Comparison of ENCODE assay signal across 8 cellular contexts in the genomic region with DNA sequence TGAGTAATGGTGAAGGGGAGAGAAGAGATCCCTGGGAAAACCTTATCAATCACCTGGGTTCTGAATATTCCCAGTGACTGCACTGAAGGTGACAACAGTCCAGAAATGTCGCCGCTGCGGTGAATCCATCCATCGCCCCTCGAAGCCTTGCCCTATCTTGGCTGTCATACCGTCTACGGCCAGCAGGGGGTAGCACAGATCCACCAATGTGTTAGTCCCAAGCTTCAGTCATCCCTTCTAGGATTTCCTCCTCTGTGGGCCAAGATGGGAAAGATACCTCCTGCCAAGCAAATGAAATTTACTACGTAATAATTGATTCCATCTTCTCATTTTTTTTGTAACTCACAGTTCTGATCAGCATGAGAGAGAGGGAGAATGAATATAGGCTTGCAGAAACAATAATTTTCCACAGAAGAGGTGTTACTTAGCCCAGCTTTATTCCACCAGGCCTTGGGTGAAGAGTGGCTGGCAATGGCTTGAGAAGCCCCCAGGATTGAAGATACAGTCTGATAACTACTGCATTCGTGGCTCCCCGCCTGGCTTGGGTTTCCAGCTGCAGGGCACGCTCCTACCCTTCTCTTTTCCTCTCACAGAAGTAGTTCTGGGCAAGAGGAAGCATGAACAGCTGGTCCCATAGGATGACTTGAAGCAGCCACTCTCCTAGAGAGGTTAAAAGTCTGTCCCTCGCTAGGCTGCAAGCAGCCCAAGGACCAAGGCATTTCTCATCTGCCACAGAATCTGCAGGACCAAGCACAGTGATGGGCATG. TPM values are rescaled to one million over a fixed set of nuclear protein-coding genes. Genes with fewer than 3 reads are reported as not detected.
DNase-seq lines count a peak whose midpoint lies in the region; ATAC-seq and TF ChIP-seq lines count a peak whose summit lies in the region.

No MANE protein-coding gene starts in this region.

- H4K91ac ChIP-seq in neuronal stem cell (ENCODE audit: low read depth, low read length, poor library complexity), result no peak overlapping the region

- no peak overlapping the region for H2AK5ac ChIP-seq in neuronal stem cell (ENCODE audit: low read depth, low read length)

- no peak for TF ChIP-seq POLR2A in suprapubic skin (IDR thresholded peaks at IDR 0.05)

- H3K36me3 Mint-ChIP-seq in activated T-helper 1 cell treated with anti-CD3 and anti-CD28 coated beads, Interleukin-12 subunit alpha, Interleukin-12 subunit beta, Interleukin-2, Interleukin-4 antibody, amounts not matched to agents 30 ng/mL and 10 ng/mL and 1 ng/mL, durations not matched to agents 14 hours and 24 hours and 36 hours (ENCODE audit: low read depth), result peaks cover 46% of the 10 kb centered on the region

- H3K4me2 ChIP-seq in neuronal stem cell (ENCODE audit: insufficient read depth, low read length, poor library complexity, severe bottlenecking), result no peak overlapping the region

- H3K27me3 Mint-ChIP-seq in activated T-helper 1 cell treated with anti-CD3 and anti-CD28 coated beads, Interleukin-12 subunit alpha, Interleukin-12 subunit beta, Interleukin-2, Interleukin-4 antibody, amounts not matched to agents 30 ng/mL and 10 ng/mL and 1 ng/mL, durations not matched to agents 14 hours and 24 hours and 36 hours (ENCODE audit: insufficient read depth), result no peaks in the 10 kb centered on the region

- ATAC-seq in HG02885 (IDR thresholded peaks at IDR 0.05; ENCODE audit: poor library complexity, unreplicated experiment), result no peak

- no peak overlapping the region for H3K9ac ChIP-seq in neuronal stem cell (ENCODE audit: low read depth, low read length, poor library complexity)

- H3K14ac ChIP-seq in neuronal stem cell (ENCODE audit: low read length), result no peak overlapping the region

- no peak overlapping the region for H2BK120ac ChIP-seq in neuronal stem cell (ENCODE audit: low read depth, low read length)

- no peak overlapping the region for H2BK5ac ChIP-seq in neuronal stem cell (ENCODE audit: low read length)

- no peaks in the 10 kb centered on the region for H3K9me3 Mint-ChIP-seq in activated T-helper 1 cell treated with anti-CD3 and anti-CD28 coated beads, Interleukin-12 subunit alpha, Interleukin-12 subunit beta, Interleukin-2, Interleukin-4 antibody, amounts not matched to agents 30 ng/mL and 10 ng/mL and 1 ng/mL, durations not matched to agents 14 hours and 24 hours and 36 hours

- peak overlapping the region; percentile 80 for H3K27ac Mint-ChIP-seq in activated T-helper 1 cell treated with anti-CD3 and anti-CD28 coated beads, Interleukin-12 subunit alpha, Interleukin-12 subunit beta, Interleukin-2, Interleukin-4 antibody, amounts not matched to agents 30 ng/mL and 10 ng/mL and 1 ng/mL, durations not matched to agents 14 hours and 24 hours and 36 hours

- TF ChIP-seq CTCF in RWPE1 (conservative IDR thresholded peaks at IDR 0.05; ENCODE audit: low read depth) (peak; percentile 89), fibroblast of mammary gland (conservative IDR thresholded peaks at IDR 0.05; ENCODE audit: control insufficient read depth, insufficient read depth, low read depth, low read length) (peak; percentile 92), suprapubic skin (IDR thresholded peaks at IDR 0.05) (peak; percentile 86 to 99)

- intact Hi-C loops in activated T-helper 1 cell treated with anti-CD3 and anti-CD28 coated beads, Interleukin-12 subunit alpha, Interleukin-12 subunit beta, Interleukin-2, Interleukin-4 antibody, amounts not matched to agents 30 ng/mL and 10 ng/mL and 1 ng/mL, durations not matched to agents 14 hours and 24 hours and 36 hours (cut with micrococcal nuclease), result loop anchor here (1.0 kb wide), 5 partner anchors 16 to 166 kb away; partner anchors contain the start of gene ACBD4

- H3K9me3 ChIP-seq in neuronal stem cell (replicated peaks in 1 of 2; ENCODE audit: control insufficient read depth in 2 of 2, insufficient read depth in 1 of 2, low read depth in 1 of 2, low read length in 2 of 2) (no peaks in the 10 kb centered on the region), suprapubic skin (no peaks in the 10 kb centered on the region)

- peaks cover 42% of the 10 kb centered on the region for H3K4me1 Mint-ChIP-seq in activated T-helper 1 cell treated with anti-CD3 and anti-CD28 coated beads, Interleukin-12 subunit alpha, Interleukin-12 subunit beta, Interleukin-2, Interleukin-4 antibody, amounts not matched to agents 30 ng/mL and 10 ng/mL and 1 ng/mL, durations not matched to agents 14 hours and 24 hours and 36 hours (ENCODE audit: low read depth)

- no peak overlapping the region for H2BK15ac ChIP-seq in neuronal stem cell (ENCODE audit: low read length)

- no CpG with 5 or more reads among the region's 12 CpGs for WGBS in neuronal stem cell (ENCODE audit: extremely low coverage in 2 of 2, insufficient read length in 2 of 2, insufficient replicate concordance in 1 of 2), 2 donors
- 11% methylated on average over 12 of the region's 12 CpGs for WGBS in suprapubic skin

- H3K4me1 ChIP-seq in neuronal stem cell (ENCODE audit: control insufficient read depth in 2 of 2, insufficient read depth in 1 of 2, low read depth in 1 of 2, low read length in 2 of 2) (peaks cover 0 to 2% of the 10 kb centered on the region in 2 donors), suprapubic skin (peaks cover 47% of the 10 kb centered on the region)

- no peaks in the 10 kb centered on the region for H3K79me1 ChIP-seq in neuronal stem cell (ENCODE audit: low read depth, low read length)

- H3K4me3 Mint-ChIP-seq in activated T-helper 1 cell treated with anti-CD3 and anti-CD28 coated beads, Interleukin-12 subunit alpha, Interleukin-12 subunit beta, Interleukin-2, Interleukin-4 antibody, amounts not matched to agents 30 ng/mL and 10 ng/mL and 1 ng/mL, durations not matched to agents 14 hours and 24 hours and 36 hours, result peak overlapping the region; percentile 93

- H3K27ac ChIP-seq in RWPE1, result peak overlapping the region; percentile 12; the same call in 1 of the 2 replicates
- no peak overlapping the region for H3K27ac ChIP-seq in neuronal stem cell (replicated peaks; ENCODE audit: low read length)
- no peak overlapping the region for H3K27ac ChIP-seq in suprapubic skin

- no peak overlapping the region for H3K23ac ChIP-seq in neuronal stem cell (ENCODE audit: low read depth, low read length, poor library complexity)

- H3K27me3 ChIP-seq in neuronal stem cell (ENCODE audit: control insufficient read depth in 3 of 3, insufficient read depth in 3 of 3, low read depth in 1 of 3, low read length in 3 of 3) (peaks cover 15 to 52% (median 44%) of the 10 kb centered on the region in 3 experiments), suprapubic skin (peaks cover 11% of the 10 kb centered on the region)

- DNase-seq in DMS53 treated with DMSO at 0.1 percent for 48 hours (lab: John Stamatoyannopoulos, UW; ENCODE audit: unreplicated experiment) (peak; percentile 86), M059J (ENCODE audit: low read depth) (peak; percentile 72), RWPE1 (ENCODE audit: low spot score) (peak; percentile 70), fibroblast of mammary gland (ENCODE audit: low read depth) (peak; percentile 89), neuronal stem cell (ENCODE audit: low spot score) (peak; percentile 88), suprapubic skin (ENCODE audit: low spot score in 2 of 2) (peak; percentile 95)
- peak; percentile 73 for DNase-seq in activated T-helper 1 cell treated with anti-CD3 and anti-CD28 coated beads, Interleukin-12 subunit alpha, Interleukin-12 subunit beta, Interleukin-2, Interleukin-4 antibody, amounts not matched to agents 30 ng/mL and 10 ng/mL and 1 ng/mL, durations not matched to agents 14 hours and 24 hours and 36 hours (ENCODE audit: low spot score)

- POLR2A ChIA-PET in RWPE1 (lab: Yijun Ruan, JAX; ENCODE audit: low non-redundant PET), result interaction anchor here (0.6 to 0.8 kb wide), 3 partner anchors 17 to 206 kb away, joined by 3 to 6 read pairs (median 3); no protein-coding TSS in a partner anchor

- TF ChIP-seq EP300 in suprapubic skin (IDR thresholded peaks at IDR 0.05), result no peak

- peak overlapping the region; percentile 62 for H2AFZ ChIP-seq in neuronal stem cell (ENCODE audit: low read length)

- H3K4me3 ChIP-seq in fibroblast of mammary gland (ENCODE audit: control insufficient read depth, low read depth, low read length) (no peak overlapping the region), neuronal stem cell (ENCODE audit: low read length in 2 of 2) (no peak overlapping the region), suprapubic skin (no peak overlapping the region)

- H3K36me3 ChIP-seq in neuronal stem cell (replicated peaks in 1 of 2; ENCODE audit: control insufficient read depth in 2 of 2, insufficient read depth in 2 of 2, low read length in 2 of 2), result no peaks in the 10 kb centered on the region
- H3K36me3 ChIP-seq in suprapubic skin, result no peaks in the 10 kb centered on the region

- no peak overlapping the region for H4K8ac ChIP-seq in neuronal stem cell (ENCODE audit: low read depth, low read length)

- no peak overlapping the region for H3K18ac ChIP-seq in neuronal stem cell (ENCODE audit: low read length)

- no peak overlapping the region for H3K4ac ChIP-seq in neuronal stem cell (ENCODE audit: low read length)

- CTCF ChIA-PET in RWPE1 (lab: Yijun Ruan, JAX), result interaction anchor here (0.6 to 2.4 kb wide), 28 partner anchors 8 to 612 kb away, joined by 3 to 24 read pairs (median 4); partner anchors contain the start of genes ACBD4 and MAP3K14

- H2BK12ac ChIP-seq in neuronal stem cell (ENCODE audit: low read length), result no peak overlapping the region

RNA-seq across cellular contexts. Expression of gene FMNL1, which starts 2.6 kb away (rescaled TPM):
- total RNA-seq in M059J (2014; rRNA removed; shearing (Covaris generic)), result 3.1 and 5.6 TPM in 2 replicates
- 363 and 374 TPM in 2 replicates for total RNA-seq in activated T-helper 1 cell treated with anti-CD3 and anti-CD28 coated beads, Interleukin-12 subunit alpha, Interleukin-12 subunit beta, Interleukin-2, Interleukin-4 antibody, amounts not matched to agents 30 ng/mL and 10 ng/mL and 1 ng/mL, durations not matched to agents 14 hours and 24 hours and 36 hours
- polyA plus RNA-seq in neuronal stem cell (2013, experiment 1 of 2), result 2.8 TPM
- 2.9 TPM for polyA plus RNA-seq in neuronal stem cell (2013, experiment 2 of 2)
- total RNA-seq in suprapubic skin, result 10 to 100 TPM in 1 of 4 donors, 1 to 10 TPM in 3; 5.9 to 14.6 (median 8.0) TPM

RNA-seq across cellular contexts. Expression of gene SPATA32, which starts 42.8 kb away (rescaled TPM):
- not detected in 2 replicates for total RNA-seq in M059J (2014; rRNA removed; shearing (Covaris generic))
- 0.44 and 0.56 TPM in 2 replicates for total RNA-seq in activated T-helper 1 cell treated with anti-CD3 and anti-CD28 coated beads, Interleukin-12 subunit alpha, Interleukin-12 subunit beta, Interleukin-2, Interleukin-4 antibody, amounts not matched to agents 30 ng/mL and 10 ng/mL and 1 ng/mL, durations not matched to agents 14 hours and 24 hours and 36 hours
- polyA plus RNA-seq in neuronal stem cell (2013, experiment 1 of 2), result 0.04 TPM
- 0.01 TPM for polyA plus RNA-seq in neuronal stem cell (2013, experiment 2 of 2)
- not detected for total RNA-seq in suprapubic skin

RNA-seq across cellular contexts. Expression of gene HEXIM2, which starts 57.4 kb away (rescaled TPM):
- total RNA-seq in M059J (2014; rRNA removed; shearing (Covaris generic)), result 3.2 and 7.0 TPM in 2 replicates
- total RNA-seq in activated T-helper 1 cell treated with anti-CD3 and anti-CD28 coated beads, Interleukin-12 subunit alpha, Interleukin-12 subunit beta, Interleukin-2, Interleukin-4 antibody, amounts not matched to agents 30 ng/mL and 10 ng/mL and 1 ng/mL, durations not matched to agents 14 hours and 24 hours and 36 hours, result 6.7 and 7.1 TPM in 2 replicates
- polyA plus RNA-seq in neuronal stem cell (2013, experiment 1 of 2), result 3.9 TPM
- 3.7 TPM for polyA plus RNA-seq in neuronal stem cell (2013, experiment 2 of 2)
- total RNA-seq in suprapubic skin, result 10 to 100 TPM in 1 of 4 donors, 1 to 10 TPM in 3; 2.2 to 10.4 (median 4.4) TPM

Comparison
In these comparisons a context has a peak if more than half of its experiments do, and no peak if none do; other contexts are left out.
1. RNA of gene FMNL1, which starts 2.6 kb away (total RNA-seq): 363 to 374 TPM in activated T-helper 1 cell treated with anti-CD3 and anti-CD28 coated beads, Interleukin-12 subunit alpha, Interleukin-12 subunit beta, Interleukin-2, Interleukin-4 antibody, amounts not matched to agents 30 ng/mL and 10 ng/mL and 1 ng/mL, durations not matched to agents 14 hours and 24 hours and 36 hours; 5.9 to 14.6 TPM in suprapubic skin and 3.1 to 5.6 TPM in M059J; every median in the first group is over 10 times any median in the second.
2. Peak in every context shown above with its lines, with median percentiles within 50 percentile points of each other: DNase-seq and CTCF ChIP-seq.